37 cellular contexts compared by ENCODE assay signal in the genomic region with DNA sequence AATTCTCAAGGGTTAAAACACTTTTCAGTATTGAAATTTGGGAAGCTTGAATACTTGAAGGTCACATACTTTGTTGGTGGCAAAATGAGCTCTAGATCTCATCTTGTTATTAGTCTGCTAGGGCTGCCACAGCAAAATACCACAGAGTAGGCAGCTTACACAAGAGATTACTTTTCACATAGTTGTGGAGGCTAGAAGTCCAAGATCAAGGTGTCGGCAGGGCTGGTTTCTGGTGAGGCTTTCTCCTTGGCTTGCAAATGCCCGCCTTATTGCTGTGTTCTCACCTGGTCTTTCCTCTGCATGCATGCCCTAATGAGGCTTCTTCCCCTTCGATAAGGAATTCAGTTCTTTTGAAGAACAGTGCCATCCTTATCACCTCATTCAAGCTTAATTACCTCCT.
"Had no signal": no experiment of that assay in that cellular context is flagged by ENCODE, and none has a peak within 500 bp of the region (broad histone marks: within the 10 kb centered on the region; RNA-seq: fewer than 3 reads in every experiment).

No MANE protein-coding gene starts in this region.

- H3K27me3 ChIP-seq: ascending aorta, cardiac muscle cell had no signal

- H3K9me3 Mint-ChIP-seq: activated B cell treated with CpG ODN at 0.5 μM for 24 hours; activated CD4-positive, alpha-beta memory T cell treated with anti-CD3 and anti-CD28 coated beads for 36 hours; activated naive CD4-positive, alpha-beta T cell treated with anti-CD3 and anti-CD28 coated beads, Interleukin-2, amount 50 U/mL, for 24 hours; activated naive CD8-positive, alpha-beta T cell treated with anti-CD3 and anti-CD28 coated beads, Interleukin-2, amount 10 ng/mL, durations not matched to agents 7 days and 5 days; activated naive CD8-positive, alpha-beta T cell treated with anti-CD3 and anti-CD28 coated beads, Interleukin-2, amount 50 U/mL, for 24 hours; activated T-helper 2 cell treated with anti-CD3 and anti-CD28 coated beads, Interferon-gamma antibody, Interleukin-2, Interleukin-4, amounts not matched to agents 10 μg/mL and 5 μg/mL and 100 μg/mL, durations not matched to agents 14 hours and 24 hours and 36 hours; central memory CD8-positive, alpha-beta T cell had no signal

- H3K4me3 ChIP-seq: ascending aorta, cardiac muscle cell had no signal

- H3K9me3 ChIP-seq: ascending aorta had no signal

- H3K4me1 Mint-ChIP-seq: brain; central memory CD8-positive, alpha-beta T cell had no signal

- ATAC-seq: activated CD8-positive, alpha-beta T cell treated with anti-CD3 and anti-CD28 coated beads for 36 hours; activated naive CD8-positive, alpha-beta T cell treated with anti-CD3 and anti-CD28 coated beads, Interleukin-2, amount 50 U/mL, for 24 hours had no signal

- FAIRE-seq: bronchial epithelial cell, TTC549 had no signal

- H3K4me3 Mint-ChIP-seq: activated B cell treated with CpG ODN at 0.5 μM for 24 hours; activated CD4-positive, alpha-beta memory T cell treated with anti-CD3 and anti-CD28 coated beads for 36 hours; activated CD4-positive, alpha-beta T cell treated with anti-CD3 and anti-CD28 coated beads, Interleukin-2, amount 10 ng/mL, durations not matched to agents 24 days and 14 days; activated CD8-positive, alpha-beta T cell treated with anti-CD3 and anti-CD28 coated beads for 36 hours; activated naive CD4-positive, alpha-beta T cell treated with anti-CD3 and anti-CD28 coated beads, Interleukin-2, amount 10 ng/mL, durations not matched to agents 7 days and 5 days; activated naive CD4-positive, alpha-beta T cell treated with anti-CD3 and anti-CD28 coated beads, Interleukin-2, amount 50 U/mL, for 24 hours; activated naive CD8-positive, alpha-beta T cell; activated naive CD8-positive, alpha-beta T cell treated with anti-CD3 and anti-CD28 coated beads, Interleukin-2, amount 10 ng/mL, durations not matched to agents 7 days and 5 days; activated naive CD8-positive, alpha-beta T cell treated with anti-CD3 and anti-CD28 coated beads, Interleukin-2, amount 50 U/mL, for 24 hours; brain; central memory CD8-positive, alpha-beta T cell; T-helper 1 cell treated with Interleukin-12 subunit alpha and Interleukin-12 subunit beta and Interleukin-4 antibody, amounts not matched to agents 30 μg/mL and 1 μg/mL, for 36 hours; T-helper 2 cell treated with Interferon-gamma antibody and Interleukin-4, amounts not matched to agents 5 μg/mL and 100 μg/mL, for 36 hours had no signal

- H3K27ac ChIP-seq: ascending aorta, cardiac muscle cell, VCaP had no signal

- H3K36me3 ChIP-seq: ascending aorta, cardiac muscle cell had no signal

- H3K36me3 Mint-ChIP-seq: activated CD4-positive, alpha-beta memory T cell treated with anti-CD3 and anti-CD28 coated beads for 36 hours; activated naive CD4-positive, alpha-beta T cell treated with anti-CD3 and anti-CD28 coated beads, Interleukin-2, amount 50 U/mL, for 24 hours; activated naive CD8-positive, alpha-beta T cell; brain had no signal

- H3K27ac Mint-ChIP-seq: activated B cell treated with CpG ODN at 0.5 μM for 24 hours; activated CD4-positive, alpha-beta memory T cell treated with anti-CD3 and anti-CD28 coated beads for 36 hours; activated CD4-positive, alpha-beta T cell treated with anti-CD3 and anti-CD28 coated beads, Interleukin-2, amount 10 ng/mL, durations not matched to agents 24 days and 14 days; activated CD8-positive, alpha-beta T cell treated with anti-CD3 and anti-CD28 coated beads for 36 hours; activated naive CD4-positive, alpha-beta T cell treated with anti-CD3 and anti-CD28 coated beads, Interleukin-2, amount 10 ng/mL, durations not matched to agents 7 days and 5 days; activated naive CD4-positive, alpha-beta T cell treated with anti-CD3 and anti-CD28 coated beads, Interleukin-2, amount 50 U/mL, for 24 hours; activated naive CD8-positive, alpha-beta T cell; activated naive CD8-positive, alpha-beta T cell treated with anti-CD3 and anti-CD28 coated beads, Interleukin-2, amount 10 ng/mL, durations not matched to agents 7 days and 5 days; activated naive CD8-positive, alpha-beta T cell treated with anti-CD3 and anti-CD28 coated beads, Interleukin-2, amount 50 U/mL, for 24 hours; activated T-helper 2 cell treated with anti-CD3 and anti-CD28 coated beads, Interferon-gamma antibody, Interleukin-2, Interleukin-4, amounts not matched to agents 10 μg/mL and 5 μg/mL and 100 μg/mL, durations not matched to agents 14 hours and 24 hours and 36 hours; brain; T-helper 1 cell treated with Interleukin-12 subunit alpha and Interleukin-12 subunit beta and Interleukin-4 antibody, amounts not matched to agents 30 μg/mL and 1 μg/mL, for 36 hours; T-helper 2 cell treated with Interferon-gamma antibody and Interleukin-4, amounts not matched to agents 5 μg/mL and 100 μg/mL, for 36 hours had no signal

- H3K27me3 Mint-ChIP-seq: activated B cell treated with CpG ODN at 0.5 μM for 24 hours; activated CD4-positive, alpha-beta memory T cell treated with anti-CD3 and anti-CD28 coated beads for 36 hours; activated CD4-positive, alpha-beta T cell treated with anti-CD3 and anti-CD28 coated beads, Interleukin-2, amount 10 ng/mL, durations not matched to agents 24 days and 14 days; activated CD8-positive, alpha-beta T cell treated with anti-CD3 and anti-CD28 coated beads for 36 hours; activated naive CD4-positive, alpha-beta T cell treated with anti-CD3 and anti-CD28 coated beads, Interleukin-2, amount 50 U/mL, for 24 hours; activated naive CD8-positive, alpha-beta T cell; activated naive CD8-positive, alpha-beta T cell treated with anti-CD3 and anti-CD28 coated beads, Interleukin-2, amount 10 ng/mL, durations not matched to agents 7 days and 5 days; activated naive CD8-positive, alpha-beta T cell treated with anti-CD3 and anti-CD28 coated beads, Interleukin-2, amount 50 U/mL, for 24 hours had no signal

- DNase-seq: activated B cell treated with CpG ODN at 0.5 μM for 24 hours; activated CD4-positive, alpha-beta memory T cell treated with anti-CD3 and anti-CD28 coated beads for 36 hours; activated CD4-positive, alpha-beta T cell treated with anti-CD3 and anti-CD28 coated beads for 4 hours; activated CD4-positive, alpha-beta T cell treated with anti-CD3 and anti-CD28 coated beads, Interleukin-2, amount 10 ng/mL, durations not matched to agents 24 days and 14 days; activated CD4-positive, alpha-beta T cell treated with anti-CD3 and anti-CD28 coated beads, Interleukin-2, amount 50 U/mL, for 1 hour; activated CD4-positive, alpha-beta T cell treated with anti-CD3 and anti-CD28 coated beads, Interleukin-2, amount 50 U/mL, for 4 hours; activated CD4-positive, CD25-positive, alpha-beta regulatory T cell treated with anti-CD3 and anti-CD28 coated beads, Interleukin-2, amount 50 U/mL, for 72 hours; activated CD8-positive, alpha-beta memory T cell treated with anti-CD3 and anti-CD28 coated beads, Interleukin-2, amount 50 U/mL, for 4 hours; activated CD8-positive, alpha-beta T cell treated with anti-CD3 and anti-CD28 coated beads for 36 hours; activated effector memory CD4-positive, alpha-beta T cell treated with Interleukin-2 at 50 U/mL for 16 hours; activated gamma-delta T cell; activated naive CD4-positive, alpha-beta T cell treated with anti-CD3 and anti-CD28 coated beads, Interleukin-2, amount 10 ng/mL, durations not matched to agents 7 days and 5 days; activated naive CD4-positive, alpha-beta T cell treated with Interleukin-2 at 50 U/mL for 16 hours; activated naive CD8-positive, alpha-beta T cell treated with anti-CD3 and anti-CD28 coated beads, Interleukin-2, amount 10 ng/mL, durations not matched to agents 7 days and 5 days; activated naive CD8-positive, alpha-beta T cell treated with anti-CD3 and anti-CD28 coated beads, Interleukin-2, amount 50 U/mL, for 24 hours; activated T-cell treated with anti-CD3 and anti-CD28 coated beads for 4 hours; activated T-cell treated with anti-CD3 and anti-CD28 coated beads, Interleukin-2, amount 50 U/mL, for 1 hour; activated T-cell treated with anti-CD3 and anti-CD28 coated beads, Interleukin-2, amount 50 U/mL, for 48 hours; amygdala; anterior cingulate cortex; caudate nucleus; cerebellar nuclear complex; T-helper 1 cell; T-helper 2 cell; T-helper 9 cell had no signal
